Comparison of ENCODE assay signal across 18 cellular contexts in genomic region chr1:101216623-101217022, GRCh38. TPM values are rescaled to one million over a fixed set of nuclear protein-coding genes. Genes with fewer than 3 reads are reported as not detected.
DNase-seq lines count a peak whose midpoint lies in the region; ATAC-seq and TF ChIP-seq lines count a peak whose summit lies in the region.
"Had no signal": no experiment of that assay in that cellular context is flagged by ENCODE, and none has a peak within 500 bp of the region (broad histone marks: within the 10 kb centered on the region; RNA-seq: fewer than 3 reads in every experiment).

No MANE protein-coding gene starts in this region.

- TF ChIP-seq CTCF in left ventricle myocardium inferior (IDR thresholded peaks at IDR 0.05; ENCODE audit: borderline replicate concordance) (no peak), foreskin keratinocyte (conservative IDR thresholded peaks at IDR 0.05) (no peak), GM20000 (IDR thresholded peaks at IDR 0.05; ENCODE audit: extremely low read depth, missing control alignments) (no peak)

- H3K27ac ChIP-seq in left ventricle myocardium inferior (replicated peaks): peak overlapping the region; percentile 46
- no peak overlapping the region for H3K27ac ChIP-seq in foreskin keratinocyte
- H3K27ac ChIP-seq: esophagus squamous epithelium, neutrophil, SJSA1, suprapubic skin had no signal

- H3K9me3 ChIP-seq in left ventricle myocardium inferior (replicated peaks): no peaks in the 10 kb centered on the region
- H3K9me3 ChIP-seq: esophagus squamous epithelium, neutrophil, SJSA1, suprapubic skin had no signal

- intact Hi-C loops in left ventricle myocardium inferior (cut with micrococcal nuclease): no loop called here
- intact Hi-C loops in Right ventricle myocardium inferior (cut with DNase I): no loop called here

- DNase-seq in left ventricle myocardium inferior (no peak), Right ventricle myocardium inferior (ENCODE audit: missing footprints) (no peak), NCI-H526 treated with DMSO at 0.1 percent for 48 hours (lab: John Stamatoyannopoulos, UW) (peak; percentile 36), foreskin keratinocyte (peak in 1 of 2 donors; percentile 61), SK-N-DZ (ENCODE audit: low spot score) (no peak), GM20000 (ENCODE audit: low spot score) (no peak)
- DNase-seq: activated CD4-positive, alpha-beta memory T cell treated with anti-CD3 and anti-CD28 coated beads for 36 hours; activated naive CD4-positive, alpha-beta T cell treated with anti-CD3 and anti-CD28 coated beads for 36 hours; CD8-positive, alpha-beta T cell; cerebellar nuclear complex; esophagus squamous epithelium; H7; NCI-H446; T-helper 2 cell had no signal

- no peaks in the 10 kb centered on the region for H3K27me3 ChIP-seq in left ventricle myocardium inferior (ENCODE audit: low read depth)
- no peaks in the 10 kb centered on the region for H3K27me3 ChIP-seq in foreskin keratinocyte
- H3K27me3 ChIP-seq: esophagus squamous epithelium, neutrophil, SJSA1, suprapubic skin had no signal

- no peaks in the 10 kb centered on the region for H3K36me3 ChIP-seq in left ventricle myocardium inferior
- H3K36me3 ChIP-seq: esophagus squamous epithelium, neutrophil, SJSA1, suprapubic skin had no signal

- H3K4me3 ChIP-seq in left ventricle myocardium inferior: no peak overlapping the region
- H3K4me3 ChIP-seq: esophagus squamous epithelium, SJSA1, suprapubic skin had no signal

- ATAC-seq in Right ventricle myocardium inferior (no peak), foreskin keratinocyte (peak; percentile 71), GM19397 (IDR thresholded peaks at IDR 0.05; ENCODE audit: unreplicated experiment) (no peak)
- ATAC-seq: CD8-positive, alpha-beta T cell had no signal

- H3K4me1 ChIP-seq in left ventricle myocardium inferior: peaks cover 17% of the 10 kb centered on the region
- H3K4me1 ChIP-seq in foreskin keratinocyte: no peaks in the 10 kb centered on the region
- H3K4me1 ChIP-seq: esophagus squamous epithelium, suprapubic skin had no signal

RNA-seq across cellular contexts. Expression of gene S1PR1, which starts 20.2 kb away (rescaled TPM):
- total RNA-seq in left ventricle myocardium inferior: 54.9 TPM
- total RNA-seq in Right ventricle myocardium inferior: 58.5 TPM
- total RNA-seq in foreskin keratinocyte: 16.9 and 24.9 TPM in 2 replicates
- 6.4 and 12.1 TPM in 2 replicates for polyA plus RNA-seq in foreskin keratinocyte
- not detected in 2 replicates for polyA plus RNA-seq in SK-N-DZ (2014; cell fraction: cytosol; rRNA removed)
- polyA plus RNA-seq in SK-N-DZ (2014; cell fraction: nucleus; rRNA removed): 0.16 and 0.17 TPM in 2 replicates
